Comparison of ENCODE assay signal across 23 cellular contexts in genomic region chr21:42857216-42857615, GRCh38. TPM values are rescaled to one million over a fixed set of nuclear protein-coding genes. Genes with fewer than 3 reads are reported as not detected.
DNase-seq lines count a peak whose midpoint lies in the region; ATAC-seq, FAIRE-seq and TF ChIP-seq lines count a peak whose summit lies in the region.
"Had no signal": no experiment of that assay in that cellular context is flagged by ENCODE, and none has a peak within 500 bp of the region (broad histone marks: within the 10 kb centered on the region; RNA-seq: fewer than 3 reads in every experiment).

No MANE protein-coding gene starts in this region.

- peaks cover 50% of the 10 kb centered on the region for H3K36me3 ChIP-seq in GM23338 (ENCODE audit: insufficient read depth)

- H3K4me1 ChIP-seq in GM23338 (ENCODE audit: insufficient read depth) = no peaks in the 10 kb centered on the region
- H3K4me1 ChIP-seq: A549 had no signal

- DNase-seq in activated naive CD4-positive, alpha-beta T cell treated with anti-CD3 and anti-CD28 coated beads, Interleukin-2, amount 10 ng/mL, durations not matched to agents 7 days and 5 days = no peak
- no peak for DNase-seq in activated naive CD4-positive, alpha-beta T cell treated with Interleukin-2 at 50 U/mL for 16 hours
- DNase-seq in GM23338 (ENCODE audit: low spot score) (no peak), memory B cell (ENCODE audit: low spot score in 2 of 2) (no peak), RCC 7860 (ENCODE audit: low spot score) (no peak), erythroblast (lab: John Stamatoyannopoulos, UW) (no peak)
- DNase-seq in central memory CD8-positive, alpha-beta T cell (ENCODE audit: low spot score in 2 of 2) = no peak
- DNase-seq: C1 segment of cervical spinal cord; CD4-positive, CD25-positive, alpha-beta regulatory T cell; CD8-positive, alpha-beta memory T cell; COR-L47; DMS 273 treated with DMSO at 0.1 percent for 48 hours; DMS53; DND-41; EL; HFFc6 had no signal

- H3K27ac Mint-ChIP-seq in activated naive CD4-positive, alpha-beta T cell treated with anti-CD3 and anti-CD28 coated beads, Interleukin-2, amount 10 ng/mL, durations not matched to agents 7 days and 5 days = peak overlapping the region; percentile 69
- H3K27ac Mint-ChIP-seq in GM23338 = no peak overlapping the region; the same call in 1 of the 2 replicates
- H3K27ac Mint-ChIP-seq in central memory CD8-positive, alpha-beta T cell (ENCODE audit: low read depth) = peak overlapping the region; percentile 29
- H3K27ac Mint-ChIP-seq in memory B cell = peak overlapping the region; percentile 55
- H3K27ac Mint-ChIP-seq: HFFc6 had no signal

- H3K79me2 ChIP-seq in GM23338 (replicated peaks; ENCODE audit: insufficient read depth) = peaks cover 51% of the 10 kb centered on the region

- H3F3A ChIP-seq in GM23338 (replicated peaks; ENCODE audit: low read depth) = peaks cover 58% of the 10 kb centered on the region

- H3K27me3 Mint-ChIP-seq in activated naive CD4-positive, alpha-beta T cell treated with anti-CD3 and anti-CD28 coated beads, Interleukin-2, amount 10 ng/mL, durations not matched to agents 7 days and 5 days = no peaks in the 10 kb centered on the region
- H3K27me3 Mint-ChIP-seq in GM23338 (ENCODE audit: insufficient read depth, low read depth, poor library complexity) (peaks cover 15% of the 10 kb centered on the region), memory B cell (no peaks in the 10 kb centered on the region)
- no peaks in the 10 kb centered on the region for H3K27me3 Mint-ChIP-seq in central memory CD8-positive, alpha-beta T cell
- H3K27me3 Mint-ChIP-seq: CD4-positive, CD25-positive, alpha-beta regulatory T cell; CD8-positive, alpha-beta memory T cell; IgD-negative memory B cell had no signal

- H3K36me3 Mint-ChIP-seq in activated naive CD4-positive, alpha-beta T cell treated with anti-CD3 and anti-CD28 coated beads, Interleukin-2, amount 10 ng/mL, durations not matched to agents 7 days and 5 days = peaks cover 29% of the 10 kb centered on the region
- H3K36me3 Mint-ChIP-seq in GM23338 (ENCODE audit: low read depth) (peaks cover 81% of the 10 kb centered on the region), memory B cell (peaks cover 15% of the 10 kb centered on the region)
- H3K36me3 Mint-ChIP-seq in central memory CD8-positive, alpha-beta T cell (ENCODE audit: insufficient read depth) = peaks cover 36% of the 10 kb centered on the region

- ATAC-seq in GM23338 (no peak), memory B cell (ENCODE audit: low read depth) (no peak), HG03439 (IDR thresholded peaks at IDR 0.05; ENCODE audit: unreplicated experiment) (no peak)
- ATAC-seq in central memory CD8-positive, alpha-beta T cell (replicated peaks; ENCODE audit: extremely low read depth, poor library complexity, severe bottlenecking) = no peak
- ATAC-seq: A549, GM12878, HCT116 had no signal

- H4K20me1 ChIP-seq in GM23338 (replicated peaks; ENCODE audit: insufficient read depth) = peaks cover 40% of the 10 kb centered on the region

- CTCF ChIA-PET in activated naive CD4-positive, alpha-beta T cell treated with anti-CD3 and anti-CD28 coated beads, Interleukin-2, amount 10 ng/mL, durations not matched to agents 7 days and 5 days (lab: Charles Lee) = no interaction called here

- no peak overlapping the region for H3K4me2 ChIP-seq in GM23338
- H3K4me2 ChIP-seq: A549 had no signal

- H3K27ac ChIP-seq in GM23338 (ENCODE audit: low read depth) = 0 out of 2 replicates have a peak overlapping the region, but pooled peaks have one; percentile 69
- H3K27ac ChIP-seq: 22Rv1, A549 had no signal

- H3K4me1 Mint-ChIP-seq in activated naive CD4-positive, alpha-beta T cell treated with anti-CD3 and anti-CD28 coated beads, Interleukin-2, amount 10 ng/mL, durations not matched to agents 7 days and 5 days = no peaks in the 10 kb centered on the region
- H3K4me1 Mint-ChIP-seq in GM23338 (no peaks in the 10 kb centered on the region), memory B cell (peaks cover 2% of the 10 kb centered on the region)
- H3K4me1 Mint-ChIP-seq in central memory CD8-positive, alpha-beta T cell = no peaks in the 10 kb centered on the region

- H3K9me3 Mint-ChIP-seq in activated naive CD4-positive, alpha-beta T cell treated with anti-CD3 and anti-CD28 coated beads, Interleukin-2, amount 10 ng/mL, durations not matched to agents 7 days and 5 days = no peaks in the 10 kb centered on the region
- H3K9me3 Mint-ChIP-seq in GM23338 (no peaks in the 10 kb centered on the region), memory B cell (no peaks in the 10 kb centered on the region)
- no peaks in the 10 kb centered on the region for H3K9me3 Mint-ChIP-seq in central memory CD8-positive, alpha-beta T cell
- H3K9me3 Mint-ChIP-seq: CD4-positive, CD25-positive, alpha-beta regulatory T cell; CD8-positive, alpha-beta memory T cell; HFFc6; IgD-negative memory B cell had no signal

- no peak overlapping the region for H2AFZ ChIP-seq in GM23338

- FAIRE-seq in RCC 7860 (lab: Jason Lieb, UNC) = no peak
- FAIRE-seq: A549, GM12878, GM19239 had no signal

- TF ChIP-seq CTCF in GM23338 (conservative IDR thresholded peaks at IDR 0.05; ENCODE audit: low read depth in 2 of 2) = no peak

- H3K27me3 ChIP-seq in GM23338 (ENCODE audit: insufficient read depth) = no peaks in the 10 kb centered on the region

- no peak overlapping the region for H3K4me3 Mint-ChIP-seq in activated naive CD4-positive, alpha-beta T cell treated with anti-CD3 and anti-CD28 coated beads, Interleukin-2, amount 10 ng/mL, durations not matched to agents 7 days and 5 days
- H3K4me3 Mint-ChIP-seq in GM23338 = no peak overlapping the region
- H3K4me3 Mint-ChIP-seq in central memory CD8-positive, alpha-beta T cell = no peak overlapping the region
- H3K4me3 Mint-ChIP-seq in memory B cell = no peak overlapping the region
- H3K4me3 Mint-ChIP-seq: CD4-positive, CD25-positive, alpha-beta regulatory T cell; CD8-positive, alpha-beta memory T cell; HFFc6; IgD-negative memory B cell had no signal

- no peak overlapping the region for H3K4me3 ChIP-seq in GM23338
- H3K4me3 ChIP-seq: A549, GM12878 had no signal

- TF ChIP-seq POLR2A in erythroblast (IDR thresholded peaks at IDR 0.05; ENCODE audit: low read length) = no peak

- H3K9me2 ChIP-seq in GM23338 (ENCODE audit: insufficient read depth) = no peaks in the 10 kb centered on the region

TF ChIP-seq in GM23338, 12 proteins besides CTCF, POLR2A, EP300 and RAD21 (continues in another document):
- TF ChIP-seq ZNF114 (CRISPR knock-in tag; IDR thresholded peaks at IDR 0.05) = no peak
- TF ChIP-seq EZH2phosphoT487 (IDR thresholded peaks at IDR 0.05; ENCODE audit: unreplicated experiment) = no peak
- TF ChIP-seq ETS1 (IDR thresholded peaks at IDR 0.05) = no peak
- TF ChIP-seq NANOG (IDR thresholded peaks at IDR 0.05; ENCODE audit: borderline replicate concordance) = no peak
- no peak for TF ChIP-seq REST (IDR thresholded peaks at IDR 0.05; ENCODE audit: unreplicated experiment)
- TF ChIP-seq EZH2 (IDR thresholded peaks at IDR 0.05; ENCODE audit: low read depth, unreplicated experiment) = no peak
- TF ChIP-seq STAT1 (IDR thresholded peaks at IDR 0.05; ENCODE audit: unreplicated experiment) = no peak
- TF ChIP-seq POLR2AphosphoS5 (IDR thresholded peaks at IDR 0.05; ENCODE audit: low read depth) = no peak
- no peak for TF ChIP-seq ZNF331 (CRISPR knock-in tag; IDR thresholded peaks at IDR 0.05; ENCODE audit: low read depth)
- TF ChIP-seq CREB1 (CRISPR knock-in tag; IDR thresholded peaks at IDR 0.05; ENCODE audit: low read depth) = no peak

RNA-seq across cellular contexts. Expression of gene WDR4, which starts 22.1 kb away (rescaled TPM):
- 50.2 TPM in 2 replicates for total RNA-seq in GM23338 (2014; rRNA removed; shearing (Covaris generic))
- polyA plus RNA-seq in GM23338 (2016; fragmentation: Nextera tagmentation; extraction: Ambion mirVana) = 20.3 and 22.5 TPM in 2 replicates

RNA-seq across cellular contexts. Expression of gene NDUFV3, which starts 35.9 kb away (rescaled TPM):
- 42.4 and 51.5 TPM in 2 replicates for total RNA-seq in GM23338 (2014; rRNA removed; shearing (Covaris generic))
- 71.2 and 75.5 TPM in 2 replicates for polyA plus RNA-seq in GM23338 (2016; fragmentation: Nextera tagmentation; extraction: Ambion mirVana)
